Comparison of ENCODE assay signal across 37 cellular contexts in the genomic region with DNA sequence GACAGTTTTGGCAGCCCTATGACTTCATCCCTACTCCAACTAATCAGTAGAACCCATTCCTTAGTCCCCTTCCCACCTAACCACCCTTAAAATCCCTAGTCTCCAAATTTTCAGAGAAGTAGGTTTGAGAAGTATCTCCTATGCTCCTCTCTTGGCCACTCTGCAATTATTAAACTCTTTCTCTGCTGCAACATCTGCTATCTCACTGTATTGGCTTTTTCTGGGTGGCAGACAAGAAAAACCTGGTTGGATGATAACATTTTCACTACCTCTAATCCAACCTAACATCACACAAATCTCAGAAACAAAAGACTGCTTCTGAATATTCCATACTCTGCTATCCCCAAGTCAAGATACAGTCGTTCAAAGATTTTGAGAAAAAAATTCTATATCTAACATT.
"Had no signal": no experiment of that assay in that cellular context is flagged by ENCODE, and none has a peak within 500 bp of the region (broad histone marks: within the 10 kb centered on the region; RNA-seq: fewer than 3 reads in every experiment).

No MANE protein-coding gene starts in this region.

- H3K27ac Mint-ChIP-seq: activated naive CD4-positive, alpha-beta T cell treated with anti-CD3 and anti-CD28 coated beads for 36 hours; activated naive CD4-positive, alpha-beta T cell treated with anti-CD3 and anti-CD28 coated beads, Interleukin-2, amount 10 ng/mL, durations not matched to agents 7 days and 5 days; activated naive CD4-positive, alpha-beta T cell treated with anti-CD3 and anti-CD28 coated beads, Interleukin-2, amount 50 U/mL, for 24 hours; activated naive CD4-positive, alpha-beta T cell treated with anti-CD3 and anti-CD28 coated beads, Interleukin-2, amount 50 U/mL, for 72 hours; activated naive CD8-positive, alpha-beta T cell; activated naive CD8-positive, alpha-beta T cell treated with anti-CD3 and anti-CD28 coated beads for 36 hours; activated naive CD8-positive, alpha-beta T cell treated with anti-CD3 and anti-CD28 coated beads, Interleukin-2, amount 10 ng/mL, durations not matched to agents 7 days and 5 days; activated naive CD8-positive, alpha-beta T cell treated with anti-CD3 and anti-CD28 coated beads, Interleukin-2, amount 50 U/mL, for 24 hours; activated T-cell treated with anti-CD3 and anti-CD28 coated beads, Interleukin-2, amount 50 U/mL, for 24 hours; activated T-cell treated with anti-CD3 and anti-CD28 coated beads, Interleukin-2, amount 50 U/mL, for 72 hours; activated T-helper 1 cell treated with anti-CD3 and anti-CD28 coated beads, Interleukin-12 subunit alpha, Interleukin-12 subunit beta, Interleukin-2, Interleukin-4 antibody, amounts not matched to agents 30 ng/mL and 10 ng/mL and 1 ng/mL, durations not matched to agents 14 hours and 24 hours and 36 hours; activated T-helper 17 cell treated with anti-CD3 and anti-CD28 coated beads, Interleukin-2, amount 50 U/mL, for 72 hours; activated T-helper 2 cell treated with anti-CD3 and anti-CD28 coated beads, Interferon-gamma antibody, Interleukin-2, Interleukin-4, amounts not matched to agents 10 μg/mL and 5 μg/mL and 100 μg/mL, durations not matched to agents 14 hours and 24 hours and 36 hours; brain had no signal

- H3K27me3 ChIP-seq: adrenal gland, ascending aorta, body of pancreas, brain microvascular endothelial cell, breast epithelium, cardiac muscle cell had no signal

- H3K27ac ChIP-seq: adrenal gland, ascending aorta, body of pancreas, brain microvascular endothelial cell, breast epithelium, cardiac muscle cell had no signal

- ATAC-seq: activated naive CD4-positive, alpha-beta T cell treated with anti-CD3 and anti-CD28 coated beads, Interleukin-2, amount 50 U/mL, for 72 hours; activated naive CD8-positive, alpha-beta T cell treated with anti-CD3 and anti-CD28 coated beads, Interleukin-2, amount 50 U/mL, for 24 hours; activated T-cell treated with anti-CD3 and anti-CD28 coated beads, Interleukin-2, amount 50 U/mL, for 4 hours; activated T-cell treated with anti-CD3 and anti-CD28 coated beads, Interleukin-2, amount 50 U/mL, for 72 hours; activated T-helper 17 cell treated with anti-CD3 and anti-CD28 coated beads, Interleukin-2, amount 50 U/mL, for 72 hours; body of pancreas had no signal

- H3K4me3 Mint-ChIP-seq: activated naive CD4-positive, alpha-beta T cell treated with anti-CD3 and anti-CD28 coated beads for 36 hours; activated naive CD4-positive, alpha-beta T cell treated with anti-CD3 and anti-CD28 coated beads, Interleukin-2, amount 10 ng/mL, durations not matched to agents 7 days and 5 days; activated naive CD4-positive, alpha-beta T cell treated with anti-CD3 and anti-CD28 coated beads, Interleukin-2, amount 50 U/mL, for 24 hours; activated naive CD8-positive, alpha-beta T cell; activated naive CD8-positive, alpha-beta T cell treated with anti-CD3 and anti-CD28 coated beads for 36 hours; activated naive CD8-positive, alpha-beta T cell treated with anti-CD3 and anti-CD28 coated beads, Interleukin-2, amount 10 ng/mL, durations not matched to agents 7 days and 5 days; activated naive CD8-positive, alpha-beta T cell treated with anti-CD3 and anti-CD28 coated beads, Interleukin-2, amount 50 U/mL, for 24 hours; activated T-cell treated with anti-CD3 and anti-CD28 coated beads, Interleukin-2, amount 50 U/mL, for 24 hours; activated T-cell treated with anti-CD3 and anti-CD28 coated beads, Interleukin-2, amount 50 U/mL, for 4 hours; activated T-cell treated with anti-CD3 and anti-CD28 coated beads, Interleukin-2, amount 50 U/mL, for 72 hours; activated T-helper 1 cell treated with anti-CD3 and anti-CD28 coated beads, Interleukin-12 subunit alpha, Interleukin-12 subunit beta, Interleukin-2, Interleukin-4 antibody, amounts not matched to agents 30 ng/mL and 10 ng/mL and 1 ng/mL, durations not matched to agents 14 hours and 24 hours and 36 hours; activated T-helper 17 cell treated with anti-CD3 and anti-CD28 coated beads, Interleukin-2, amount 50 U/mL, for 72 hours; brain; central memory CD8-positive, alpha-beta T cell had no signal

- H3K9me3 ChIP-seq: adrenal gland, ascending aorta, body of pancreas had no signal

- H3K36me3 Mint-ChIP-seq: activated naive CD4-positive, alpha-beta T cell treated with anti-CD3 and anti-CD28 coated beads, Interleukin-2, amount 10 ng/mL, durations not matched to agents 7 days and 5 days; activated naive CD4-positive, alpha-beta T cell treated with anti-CD3 and anti-CD28 coated beads, Interleukin-2, amount 50 U/mL, for 24 hours; activated naive CD8-positive, alpha-beta T cell; activated naive CD8-positive, alpha-beta T cell treated with anti-CD3 and anti-CD28 coated beads for 36 hours; activated naive CD8-positive, alpha-beta T cell treated with anti-CD3 and anti-CD28 coated beads, Interleukin-2, amount 10 ng/mL, durations not matched to agents 7 days and 5 days; brain had no signal

- H3K4me1 ChIP-seq: adrenal gland, ascending aorta, body of pancreas, breast epithelium had no signal

- DNase-seq: activated effector memory CD4-positive, alpha-beta T cell treated with anti-CD3 and anti-CD28 coated beads, Interleukin-2, amount 50 U/mL, for 16 hours; activated effector memory CD4-positive, alpha-beta T cell treated with Interleukin-2 at 50 U/mL for 16 hours; activated gamma-delta T cell; activated gamma-delta T cell treated with Interleukin-2 at 50 U/mL for 16 hours; activated naive CD4-positive, alpha-beta T cell; activated naive CD4-positive, alpha-beta T cell treated with anti-CD3 and anti-CD28 coated beads for 36 hours; activated naive CD4-positive, alpha-beta T cell treated with anti-CD3 and anti-CD28 coated beads, Interleukin-2, amount 10 ng/mL, durations not matched to agents 7 days and 5 days; activated naive CD4-positive, alpha-beta T cell treated with anti-CD3 and anti-CD28 coated beads, Interleukin-2, amount 50 U/mL, for 16 hours; activated naive CD4-positive, alpha-beta T cell treated with Interleukin-2 at 50 U/mL for 16 hours; activated naive CD8-positive, alpha-beta T cell treated with anti-CD3 and anti-CD28 coated beads for 36 hours; activated naive CD8-positive, alpha-beta T cell treated with anti-CD3 and anti-CD28 coated beads, Interleukin-2, amount 10 ng/mL, durations not matched to agents 7 days and 5 days; activated naive CD8-positive, alpha-beta T cell treated with anti-CD3 and anti-CD28 coated beads, Interleukin-2, amount 50 U/mL, for 24 hours; activated T-cell treated with anti-CD3 and anti-CD28 coated beads, Interleukin-2, amount 50 U/mL, for 24 hours; activated T-cell treated with anti-CD3 and anti-CD28 coated beads, Interleukin-2, amount 50 U/mL, for 4 hours; activated T-cell treated with anti-CD3 and anti-CD28 coated beads, Interleukin-2, amount 50 U/mL, for 48 hours; activated T-cell treated with anti-CD3 and anti-CD28 coated beads, Interleukin-2, amount 50 U/mL, for 72 hours; adrenal gland; amniotic stem cell; amygdala; anterior cingulate cortex; aorta; body of pancreas; brain microvascular endothelial cell; caudate nucleus; central memory CD4-positive, alpha-beta T cell; cerebellar nuclear complex had no signal

- H3K4me3 ChIP-seq: adrenal gland, ascending aorta, body of pancreas, breast epithelium, cardiac muscle cell had no signal

- H3K36me3 ChIP-seq: adrenal gland, ascending aorta, brain microvascular endothelial cell, breast epithelium, cardiac muscle cell had no signal

- H3K4me1 Mint-ChIP-seq: activated naive CD4-positive, alpha-beta T cell treated with anti-CD3 and anti-CD28 coated beads, Interleukin-2, amount 10 ng/mL, durations not matched to agents 7 days and 5 days; activated naive CD4-positive, alpha-beta T cell treated with anti-CD3 and anti-CD28 coated beads, Interleukin-2, amount 50 U/mL, for 24 hours; activated naive CD8-positive, alpha-beta T cell treated with anti-CD3 and anti-CD28 coated beads for 36 hours; activated naive CD8-positive, alpha-beta T cell treated with anti-CD3 and anti-CD28 coated beads, Interleukin-2, amount 10 ng/mL, durations not matched to agents 7 days and 5 days; activated naive CD8-positive, alpha-beta T cell treated with anti-CD3 and anti-CD28 coated beads, Interleukin-2, amount 50 U/mL, for 24 hours; activated T-helper 17 cell treated with anti-CD3 and anti-CD28 coated beads, Interleukin-2, amount 50 U/mL, for 72 hours; brain; central memory CD8-positive, alpha-beta T cell had no signal

- H3K27me3 Mint-ChIP-seq: activated naive CD4-positive, alpha-beta T cell treated with anti-CD3 and anti-CD28 coated beads, Interleukin-2, amount 10 ng/mL, durations not matched to agents 7 days and 5 days; activated naive CD4-positive, alpha-beta T cell treated with anti-CD3 and anti-CD28 coated beads, Interleukin-2, amount 50 U/mL, for 24 hours; activated naive CD8-positive, alpha-beta T cell; activated naive CD8-positive, alpha-beta T cell treated with anti-CD3 and anti-CD28 coated beads for 36 hours; activated naive CD8-positive, alpha-beta T cell treated with anti-CD3 and anti-CD28 coated beads, Interleukin-2, amount 10 ng/mL, durations not matched to agents 7 days and 5 days; activated naive CD8-positive, alpha-beta T cell treated with anti-CD3 and anti-CD28 coated beads, Interleukin-2, amount 50 U/mL, for 24 hours; activated T-cell treated with anti-CD3 and anti-CD28 coated beads, Interleukin-2, amount 50 U/mL, for 24 hours; activated T-helper 17 cell treated with anti-CD3 and anti-CD28 coated beads, Interleukin-2, amount 50 U/mL, for 72 hours; brain; central memory CD8-positive, alpha-beta T cell had no signal
